25 cellular contexts compared by ENCODE assay signal in genomic region chr13:38575427-38575826, GRCh38.
"Had no signal": no experiment of that assay in that cellular context is flagged by ENCODE, and none has a peak within 500 bp of the region (broad histone marks: within the 10 kb centered on the region; RNA-seq: fewer than 3 reads in every experiment).

No MANE protein-coding gene starts in this region.

- H3K4me1 ChIP-seq: neural progenitor cell, parathyroid adenoma, psoas muscle, right lobe of liver, sigmoid colon, stomach, thyroid gland, tibial nerve, upper lobe of left lung, vagina had no signal

- H3K27ac ChIP-seq: neural progenitor cell, ovary, parathyroid adenoma, psoas muscle, right lobe of liver, sigmoid colon, stomach, thoracic aorta, thyroid gland, tibial nerve, upper lobe of left lung, vagina had no signal

- H3K4me3 ChIP-seq: neural progenitor cell, ovary, psoas muscle, right lobe of liver, sigmoid colon, stomach, thoracic aorta, thyroid gland, tibial nerve, upper lobe of left lung, vagina had no signal

- H3K4me2 ChIP-seq: neural progenitor cell had no signal

- H3K36me3 ChIP-seq: neural progenitor cell, ovary, right lobe of liver, sigmoid colon, stomach, thoracic aorta, thyroid gland, tibial nerve, upper lobe of left lung, vagina had no signal

- H2AFZ ChIP-seq: neural progenitor cell, parathyroid adenoma had no signal

- H3K9me3 ChIP-seq: ovary, psoas muscle, right lobe of liver, sigmoid colon, stomach, thoracic aorta, thyroid gland, tibial nerve, upper lobe of left lung, vagina had no signal

- FAIRE-seq: small intestine, urothelium cell line had no signal

- H3K27me3 ChIP-seq: neural progenitor cell, ovary, right lobe of liver, sigmoid colon, stomach, thyroid gland, tibial nerve, upper lobe of left lung, vagina had no signal

- DNase-seq: natural killer cell; occipital lobe; ovary; posterior cingulate gyrus; psoas muscle; right cardiac atrium; right lobe of liver; sigmoid colon; small intestine; stimulated activated CD4-positive, alpha-beta T cell treated with anti-CD3 and anti-CD28 coated beads, Interleukin-15, amount 100 ng/mL, for 24 hours; stimulated activated CD4-positive, alpha-beta T cell treated with anti-CD3 and anti-CD28 coated beads, Interleukin-2, amount 100 ng/mL, for 24 hours; stimulated activated CD4-positive, alpha-beta T cell treated with anti-CD3 and anti-CD28 coated beads, Interleukin-2, amount 100 ng/mL, for 48 hours; stimulated activated CD4-positive, alpha-beta T cell treated with anti-CD3 and anti-CD28 coated beads, Interleukin-4, amount 100 ng/mL, for 24 hours; stimulated activated naive B cell treated with anti-CD40 and anti-IgM and Interleukin-4, amounts not matched to agents 10 μg/mL and 1 μg/mL and 100 μg/mL, for 72 hours; stimulated activated naive CD4-positive, alpha-beta T cell treated with Interleukin-2 at 50 U/mL for 16 hours; stomach; thyroid gland; upper lobe of left lung had no signal

- ATAC-seq: natural killer cell; psoas muscle; right cardiac atrium; right lobe of liver; stimulated activated effector memory CD8-positive, alpha-beta T cell treated with anti-CD3 and anti-CD28 coated beads, Interleukin-12 subunit alpha, Interleukin-12 subunit beta, amount 100 ng/mL, for 72 hours; stimulated activated naive B cell treated with anti-CD40 and anti-IgM and Interleukin-4, amounts not matched to agents 10 μg/mL and 1 μg/mL and 100 μg/mL, for 72 hours had no signal

- H3K79me2 ChIP-seq: parathyroid adenoma had no signal
